In the genomic region with DNA sequence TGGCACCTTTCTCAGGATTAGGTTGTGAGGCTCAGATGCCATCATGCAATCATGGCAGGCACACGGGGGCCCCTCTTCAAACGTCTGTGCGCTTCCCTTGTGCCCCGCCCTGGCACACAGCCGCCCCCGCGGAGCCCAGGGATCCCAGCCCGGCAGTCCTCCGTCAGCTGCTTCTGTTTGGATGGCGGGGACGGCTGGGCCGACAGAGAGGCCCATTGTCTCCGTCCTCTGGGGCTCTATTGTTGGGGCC, we compare ENCODE assay signal across 8 cellular contexts. TPM values are rescaled to one million over a fixed set of nuclear protein-coding genes. Genes with fewer than 3 reads are reported as not detected.
DNase-seq lines count a peak whose midpoint lies in the region; ATAC-seq and TF ChIP-seq lines count a peak whose summit lies in the region.

No MANE protein-coding gene starts in this region.

- peak overlapping the region; percentile 95 for H3K27ac ChIP-seq in left ventricle myocardium inferior (replicated peaks)

- intact Hi-C loops in left ventricle myocardium inferior (cut with micrococcal nuclease) = no loop called here
- intact Hi-C loops in posterior vena cava (cut with DNase I) = no loop called here

- peaks cover 37% of the 10 kb centered on the region for H3K4me1 ChIP-seq in left ventricle myocardium inferior

- ATAC-seq in GM18505 (IDR thresholded peaks at IDR 0.05; ENCODE audit: unreplicated experiment) (peak; percentile 2), HG02763 (IDR thresholded peaks at IDR 0.05; ENCODE audit: unreplicated experiment) (no peak)

- H3K9me3 ChIP-seq in left ventricle myocardium inferior (replicated peaks) = no peaks in the 10 kb centered on the region

- H3K27ac Mint-ChIP-seq in activated naive CD8-positive, alpha-beta T cell = peak overlapping the region; percentile 85

- peak; percentile 23 for DNase-seq in KG1 (lab: John Stamatoyannopoulos, UW)
- DNase-seq in left ventricle myocardium inferior = peak; percentile 52
- peak; percentile 84 for DNase-seq in posterior vena cava (ENCODE audit: low spot score)
- no peak for DNase-seq in T-helper 9 cell
- DNase-seq in NCI-H774 (lab: John Stamatoyannopoulos, UW) = no peak

- no peaks in the 10 kb centered on the region for H3K9me3 Mint-ChIP-seq in activated naive CD8-positive, alpha-beta T cell (ENCODE audit: low read depth)

- H3K27me3 Mint-ChIP-seq in activated naive CD8-positive, alpha-beta T cell = no peaks in the 10 kb centered on the region

- H3K4me1 Mint-ChIP-seq in activated naive CD8-positive, alpha-beta T cell (ENCODE audit: low read depth) = peaks cover 6% of the 10 kb centered on the region

- no peaks in the 10 kb centered on the region for H3K27me3 ChIP-seq in left ventricle myocardium inferior (ENCODE audit: low read depth)

- no peak for TF ChIP-seq POLR2A in GM18505 (IDR thresholded peaks at IDR 0.05; ENCODE audit: borderline replicate concordance, extremely low read depth, insufficient read depth, insufficient read length)

- TF ChIP-seq CTCF in left ventricle myocardium inferior (IDR thresholded peaks at IDR 0.05; ENCODE audit: borderline replicate concordance) = no peak

- H3K4me3 ChIP-seq in left ventricle myocardium inferior = peak overlapping the region; percentile 91

- H3K36me3 ChIP-seq in left ventricle myocardium inferior = no peaks in the 10 kb centered on the region

- no peaks in the 10 kb centered on the region for H3K36me3 Mint-ChIP-seq in activated naive CD8-positive, alpha-beta T cell

- H3K4me3 Mint-ChIP-seq in activated naive CD8-positive, alpha-beta T cell = peak overlapping the region; percentile 87

RNA-seq across cellular contexts. Expression of a gene that starts 0.8 kb away (rescaled TPM):
- total RNA-seq in left ventricle myocardium inferior = 34.3 TPM
- 10 to 100 TPM; 12.9 to 15.3 TPM for total RNA-seq in posterior vena cava

RNA-seq across cellular contexts. Expression of a gene that starts 59.1 kb away (rescaled TPM):
- total RNA-seq in left ventricle myocardium inferior (2.8 TPM), posterior vena cava (1 to 10 TPM; 2.2 to 2.5 TPM)

Comparison
In these comparisons a context has a peak if more than half of its experiments do, and no peak if none do; other contexts are left out.
1. DNase-seq: peak in KG1 (single experiment), left ventricle myocardium inferior (single experiment) and posterior vena cava (single experiment); none in T-helper 9 cell (single experiment) and NCI-H774 (single experiment).